ENCODE assay signal across 22 cellular contexts in genomic region chr9:35396560-35397215, GRCh38.
"Had no signal": no experiment of that assay in that cellular context is flagged by ENCODE, and none has a peak within 500 bp of the region (broad histone marks: within the 10 kb centered on the region; RNA-seq: fewer than 3 reads in every experiment).

No MANE protein-coding gene starts in this region.

- H3K27ac Mint-ChIP-seq: activated naive CD8-positive, alpha-beta T cell; activated T-helper 2 cell treated with anti-CD3 and anti-CD28 coated beads, Interferon-gamma antibody, Interleukin-2, Interleukin-4, amounts not matched to agents 10 μg/mL and 5 μg/mL and 100 μg/mL, durations not matched to agents 14 hours and 24 hours and 36 hours; dendritic cell treated with granulocyte-macrophage colony-stimulating factor and Interleukin-4, amounts not matched to agents 40 ng/mL and 50 ng/mL, for 4 days; naive B cell; neural progenitor cell; T-cell had no signal

- H3K36me3 ChIP-seq: neural progenitor cell had no signal

- H3K4me1 ChIP-seq: neural progenitor cell, testis had no signal

- DNase-seq: activated CD4-positive, alpha-beta T cell treated with anti-CD3 and anti-CD28 coated beads for 1 hour; activated CD4-positive, alpha-beta T cell treated with anti-CD3 and anti-CD28 coated beads, Interleukin-2, amount 50 U/mL, for 1 hour; activated CD8-positive, alpha-beta memory T cell treated with anti-CD3 and anti-CD28 coated beads, Interleukin-2, amount 50 U/mL, for 4 hours; activated naive CD4-positive, alpha-beta T cell; activated T-cell treated with anti-CD3 and anti-CD28 coated beads, Interleukin-2, amount 50 U/mL, for 4 hours; amygdala; effector CD4-positive, alpha-beta T cell; foreskin fibroblast; hypothalamus; left colon; naive B cell; stimulated activated CD4-positive, alpha-beta T cell treated with anti-CD3 and anti-CD28 coated beads, Interleukin-2, amount 100 ng/mL, for 48 hours; stimulated activated CD8-positive, alpha-beta memory T cell treated with anti-CD3 and anti-CD28 coated beads, Interleukin-4, amount 100 ng/mL, for 48 hours; stimulated activated naive CD4-positive, alpha-beta T cell; T-cell; testis had no signal

- H3K36me3 Mint-ChIP-seq: activated naive CD8-positive, alpha-beta T cell; T-cell had no signal

- H3K9me3 ChIP-seq: testis had no signal

- H3K4me1 Mint-ChIP-seq: naive B cell, T-cell had no signal

- H3K27me3 ChIP-seq: cardiac muscle cell, neural progenitor cell, testis had no signal

- H3K27me3 Mint-ChIP-seq: dendritic cell treated with granulocyte-macrophage colony-stimulating factor and Interleukin-4, amounts not matched to agents 40 ng/mL and 50 ng/mL, for 4 days had no signal

- H3K9me3 Mint-ChIP-seq: activated T-cell treated with anti-CD3 and anti-CD28 coated beads, Interleukin-2, amount 50 U/mL, for 4 hours; activated T-helper 2 cell treated with anti-CD3 and anti-CD28 coated beads, Interferon-gamma antibody, Interleukin-2, Interleukin-4, amounts not matched to agents 10 μg/mL and 5 μg/mL and 100 μg/mL, durations not matched to agents 14 hours and 24 hours and 36 hours; dendritic cell treated with granulocyte-macrophage colony-stimulating factor and Interleukin-4, amounts not matched to agents 40 ng/mL and 50 ng/mL, for 4 days; naive B cell; neural progenitor cell; T-cell had no signal

- H3K27ac ChIP-seq: cardiac muscle cell, neural progenitor cell, testis had no signal

- H3K4me3 ChIP-seq: cardiac muscle cell, lung, neural progenitor cell, testis had no signal

- H3K4me3 Mint-ChIP-seq: activated naive CD8-positive, alpha-beta T cell; activated T-cell treated with anti-CD3 and anti-CD28 coated beads, Interleukin-2, amount 50 U/mL, for 4 hours; dendritic cell treated with granulocyte-macrophage colony-stimulating factor and Interleukin-4, amounts not matched to agents 40 ng/mL and 50 ng/mL, for 4 days; naive B cell; neural progenitor cell; T-cell had no signal

- ATAC-seq: activated T-cell treated with anti-CD3 and anti-CD28 coated beads, Interleukin-2, amount 50 U/mL, for 4 hours; left colon; T-cell had no signal
